ENCODE assay signal across 21 cellular contexts in the genomic region with DNA sequence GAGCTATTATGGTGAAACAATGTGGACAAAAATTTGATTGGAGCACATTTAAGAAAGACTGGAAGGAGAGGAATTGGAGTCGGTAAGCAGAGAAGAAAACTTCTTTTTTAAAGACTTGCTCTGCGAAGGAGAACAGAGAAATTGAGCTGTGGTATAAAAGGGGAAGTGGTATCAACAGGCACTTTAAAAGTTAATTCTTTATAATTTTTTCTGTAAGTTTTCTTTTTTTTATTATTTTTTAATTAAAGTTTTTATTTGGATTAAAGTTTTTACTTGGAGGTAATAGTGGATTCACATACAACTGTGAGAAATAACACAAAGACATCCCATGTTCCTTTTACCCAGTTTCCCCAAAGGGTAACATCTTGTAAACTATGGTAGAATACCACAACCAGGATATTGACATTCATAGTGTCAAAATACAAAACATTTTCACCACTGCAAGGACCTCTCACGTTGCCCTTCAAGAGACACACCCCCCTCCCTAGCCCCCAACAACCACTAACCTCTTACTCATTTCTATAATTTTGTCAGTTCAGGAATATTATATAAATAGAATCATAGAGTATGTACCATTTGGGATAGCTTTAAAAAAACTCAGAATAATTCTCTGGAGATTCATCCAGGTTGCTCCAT. TPM values are rescaled to one million over a fixed set of nuclear protein-coding genes. Genes with fewer than 3 reads are reported as not detected.
DNase-seq lines count a peak whose midpoint lies in the region; ATAC-seq and TF ChIP-seq lines count a peak whose summit lies in the region.
"Had no signal": no experiment of that assay in that cellular context is flagged by ENCODE, and none has a peak within 500 bp of the region (broad histone marks: within the 10 kb centered on the region; RNA-seq: fewer than 3 reads in every experiment).

No MANE protein-coding gene starts in this region.

- TF ChIP-seq EP300 in tibial nerve (IDR thresholded peaks at IDR 0.05) = no peak

- H3K4me1 ChIP-seq in BLaER1 (peaks cover 12% of the 10 kb centered on the region), psoas muscle (no peaks in the 10 kb centered on the region), tibial nerve (no peaks in the 10 kb centered on the region)
- H3K4me1 ChIP-seq: body of pancreas, gastrocnemius medialis, testis had no signal

- 56 to 64% (median 58%) methylated on average over 3 of the region's 3 CpGs for WGBS in psoas muscle, 3 donors
- WGBS in tibial nerve, 2 donors = 55% methylated on average over 3 of the region's 3 CpGs

- no peak for TF ChIP-seq POLR2A in tibial nerve (IDR thresholded peaks at IDR 0.05)

- H3K9me2 ChIP-seq in SU-DHL-6 (replicated peaks; ENCODE audit: insufficient read depth, low read length) = no peaks in the 10 kb centered on the region

- H4K20me1 ChIP-seq in BLaER1 (no peaks in the 10 kb centered on the region), SU-DHL-6 (ENCODE audit: low read depth, low read length) (no peaks in the 10 kb centered on the region)

- H3K27me3 ChIP-seq in BLaER1 (no peaks in the 10 kb centered on the region), SU-DHL-6 (ENCODE audit: low read length) (no peaks in the 10 kb centered on the region), psoas muscle (ENCODE audit: insufficient read depth in 3 of 3, low read length in 2 of 3) (no peaks in the 10 kb centered on the region), tibial nerve (no peaks in the 10 kb centered on the region)
- H3K27me3 ChIP-seq: body of pancreas, gastrocnemius medialis, testis had no signal

- no peaks in the 10 kb centered on the region for H3K9me3 ChIP-seq in BLaER1
- H3K9me3 ChIP-seq in SU-DHL-6 (ENCODE audit: insufficient read depth, low read length) = no peaks in the 10 kb centered on the region
- H3K9me3 ChIP-seq in psoas muscle = peaks cover 4% of the 10 kb centered on the region
- no peaks in the 10 kb centered on the region for H3K9me3 ChIP-seq in tibial nerve
- H3K9me3 ChIP-seq: body of pancreas, gastrocnemius medialis, testis had no signal

- no peaks in the 10 kb centered on the region for H3K9me3 Mint-ChIP-seq in activated T-cell treated with anti-CD3 and anti-CD28 coated beads, Interleukin-2, amount 50 U/mL, for 4 hours
- H3K9me3 Mint-ChIP-seq: activated CD4-positive, alpha-beta memory T cell treated with anti-CD3 and anti-CD28 coated beads for 36 hours had no signal

- H3K27ac ChIP-seq in BLaER1 = no peak overlapping the region
- H3K27ac ChIP-seq in SU-DHL-6 (ENCODE audit: low read depth, low read length) = no peak overlapping the region
- no peak overlapping the region for H3K27ac ChIP-seq in psoas muscle
- H3K27ac ChIP-seq in tibial nerve = no peak overlapping the region
- H3K27ac ChIP-seq: body of pancreas, gastrocnemius medialis, RWPE1, testis had no signal

- no peak overlapping the region for H3K4me3 ChIP-seq in BLaER1
- H3K4me3 ChIP-seq in SU-DHL-6 (ENCODE audit: insufficient read depth, low read length, poor library complexity, severe bottlenecking) = no peak overlapping the region
- no peak overlapping the region for H3K4me3 ChIP-seq in psoas muscle
- no peak overlapping the region for H3K4me3 ChIP-seq in tibial nerve
- H3K4me3 ChIP-seq: body of pancreas, gastrocnemius medialis, testis had no signal

- H3K9ac ChIP-seq in BLaER1 (no peak overlapping the region), SU-DHL-6 (ENCODE audit: low read length) (no peak overlapping the region)

- H3K36me3 ChIP-seq in BLaER1 (no peaks in the 10 kb centered on the region), SU-DHL-6 (ENCODE audit: low read length) (no peaks in the 10 kb centered on the region), psoas muscle (ENCODE audit: insufficient read depth in 1 of 2, low read depth in 1 of 2) (no peaks in the 10 kb centered on the region), tibial nerve (no peaks in the 10 kb centered on the region)
- H3K36me3 ChIP-seq: gastrocnemius medialis had no signal

- H3K27me3 Mint-ChIP-seq in activated T-cell treated with anti-CD3 and anti-CD28 coated beads, Interleukin-2, amount 50 U/mL, for 4 hours (ENCODE audit: low read depth) = peaks cover 4% of the 10 kb centered on the region
- H3K27me3 Mint-ChIP-seq: IgD-negative memory B cell had no signal

- no peak for TF ChIP-seq CTCF in SU-DHL-6 (IDR thresholded peaks at IDR 0.05; ENCODE audit: insufficient read depth, low read length, poor library complexity, severe bottlenecking)
- TF ChIP-seq CTCF in psoas muscle (IDR thresholded peaks at IDR 0.05) = no peak
- TF ChIP-seq CTCF in tibial nerve (IDR thresholded peaks at IDR 0.05) = no peak

- ATAC-seq in GM19468 (IDR thresholded peaks at IDR 0.05; ENCODE audit: extremely low read depth, unreplicated experiment) (peak; percentile 58), HG03520 (IDR thresholded peaks at IDR 0.05; ENCODE audit: unreplicated experiment) (peak; percentile 46), psoas muscle (no peak)
- ATAC-seq in activated T-cell treated with anti-CD3 and anti-CD28 coated beads, Interleukin-2, amount 50 U/mL, for 4 hours = no peak
- ATAC-seq: body of pancreas, gastrocnemius medialis had no signal

- H3K36me3 Mint-ChIP-seq in activated T-cell treated with anti-CD3 and anti-CD28 coated beads, Interleukin-2, amount 50 U/mL, for 4 hours (ENCODE audit: insufficient read depth) = no peaks in the 10 kb centered on the region
- H3K36me3 Mint-ChIP-seq: IgD-negative memory B cell had no signal

- intact Hi-C loops in psoas muscle (cut with DNase I) = no loop called here

- H3K4me2 ChIP-seq in BLaER1 (peak overlapping the region; percentile 36; the same call in 1 of the 2 replicates), SU-DHL-6 (ENCODE audit: low read depth, low read length, poor library complexity, severe bottlenecking) (peak overlapping the region; percentile 13)

- peaks cover 3% of the 10 kb centered on the region; the same call in 1 of the 2 replicates for H3F3A ChIP-seq in SU-DHL-6 (ENCODE audit: insufficient read depth)

- no peak overlapping the region for H2AFZ ChIP-seq in SU-DHL-6 (ENCODE audit: low read depth, low read length, severe bottlenecking)

- H3K4me1 Mint-ChIP-seq in activated T-cell treated with anti-CD3 and anti-CD28 coated beads, Interleukin-2, amount 50 U/mL, for 4 hours (ENCODE audit: low read depth) = peaks cover 5% of the 10 kb centered on the region

- H3K79me2 ChIP-seq in SU-DHL-6 (ENCODE audit: insufficient read depth, low read length) = no peaks in the 10 kb centered on the region

- no peak overlapping the region for H3K4me3 Mint-ChIP-seq in activated T-cell treated with anti-CD3 and anti-CD28 coated beads, Interleukin-2, amount 50 U/mL, for 4 hours
- H3K4me3 Mint-ChIP-seq: activated CD4-positive, alpha-beta memory T cell treated with anti-CD3 and anti-CD28 coated beads for 36 hours had no signal

- DNase-seq in psoas muscle (no peak), NCI-H187 treated with DMSO at 0.1 percent for 48 hours (lab: John Stamatoyannopoulos, UW) (no peak), tibial nerve (ENCODE audit: low spot score in 2 of 2) (no peak)
- DNase-seq in activated T-cell treated with anti-CD3 and anti-CD28 coated beads, Interleukin-2, amount 50 U/mL, for 4 hours = no peak
- DNase-seq: activated CD4-positive, alpha-beta memory T cell treated with anti-CD3 and anti-CD28 coated beads for 36 hours; activated effector memory CD4-positive, alpha-beta T cell treated with anti-CD3 and anti-CD28 coated beads, Interleukin-2, amount 50 U/mL, for 16 hours; body of pancreas; gastrocnemius medialis; NCI-H1694 treated with DMSO at 0.1 percent for 48 hours; NCI-H510A treated with DMSO at 0.1 percent for 48 hours; posterior cingulate gyrus; stimulated activated CD4-positive, alpha-beta T cell treated with anti-CD3 and anti-CD28 coated beads, Interleukin-12 subunit alpha, Interleukin-12 subunit beta, amount 100 ng/mL, for 4 hours; testis had no signal

RNA-seq across cellular contexts. Expression of gene XIRP1, which starts 33.8 kb away (rescaled TPM):
- total RNA-seq in psoas muscle = 1,000 to 10,000 TPM in 1 of 4 donors, 100 to 1,000 TPM in 3; 601 to 2,126 (median 834) TPM
- 100 to 1,000 TPM; 111 to 561 (median 523) TPM for polyA plus RNA-seq in psoas muscle
- not detected for total RNA-seq in tibial nerve
- 10 to 100 TPM; 13.1 to 20.6 (median 18.2) TPM for total RNA-seq in activated T-cell treated with anti-CD3 and anti-CD28 coated beads, Interleukin-2, amount 50 U/mL, for 4 hours
- total RNA-seq: body of pancreas, H1 had no signal
- polyA plus RNA-seq: H1, IgD-negative memory B cell had no signal

RNA-seq across cellular contexts. Expression of gene CX3CR1, which starts 53.6 kb away (rescaled TPM):
- total RNA-seq in psoas muscle (1 to 10 TPM in 2 of 4 donors, under 1 TPM in 2; 0.55 to 1.9 (median 1.3) TPM), tibial nerve (1 to 10 TPM in 3 of 4 donors, not detected in 1; 2.2 to 4.4 (median 3.1) TPM)
- polyA plus RNA-seq in psoas muscle = under 1 TPM; 0.03 to 0.26 (median 0.12) TPM
- under 1 TPM; 0.32 to 0.73 (median 0.40) TPM for total RNA-seq in activated T-cell treated with anti-CD3 and anti-CD28 coated beads, Interleukin-2, amount 50 U/mL, for 4 hours
- total RNA-seq: H1, kidney epithelial cell had no signal

Comparison
In these comparisons a context has a peak if more than half of its experiments do, and no peak if none do; other contexts are left out.
1. ATAC-seq: peak in GM19468 (single experiment) and HG03520 (single experiment); none in psoas muscle (0 of 4) and activated T-cell treated with anti-CD3 and anti-CD28 coated beads, Interleukin-2, amount 50 U/mL, for 4 hours (0 of 2).
2. RNA of gene XIRP1, which starts 33.8 kb away (total RNA-seq): 601 to 2,126 TPM in psoas muscle; 13.1 to 20.6 TPM in activated T-cell treated with anti-CD3 and anti-CD28 coated beads, Interleukin-2, amount 50 U/mL, for 4 hours and not detected in tibial nerve; every median in the first group is over 10 times any median in the second.